In the genomic region with DNA sequence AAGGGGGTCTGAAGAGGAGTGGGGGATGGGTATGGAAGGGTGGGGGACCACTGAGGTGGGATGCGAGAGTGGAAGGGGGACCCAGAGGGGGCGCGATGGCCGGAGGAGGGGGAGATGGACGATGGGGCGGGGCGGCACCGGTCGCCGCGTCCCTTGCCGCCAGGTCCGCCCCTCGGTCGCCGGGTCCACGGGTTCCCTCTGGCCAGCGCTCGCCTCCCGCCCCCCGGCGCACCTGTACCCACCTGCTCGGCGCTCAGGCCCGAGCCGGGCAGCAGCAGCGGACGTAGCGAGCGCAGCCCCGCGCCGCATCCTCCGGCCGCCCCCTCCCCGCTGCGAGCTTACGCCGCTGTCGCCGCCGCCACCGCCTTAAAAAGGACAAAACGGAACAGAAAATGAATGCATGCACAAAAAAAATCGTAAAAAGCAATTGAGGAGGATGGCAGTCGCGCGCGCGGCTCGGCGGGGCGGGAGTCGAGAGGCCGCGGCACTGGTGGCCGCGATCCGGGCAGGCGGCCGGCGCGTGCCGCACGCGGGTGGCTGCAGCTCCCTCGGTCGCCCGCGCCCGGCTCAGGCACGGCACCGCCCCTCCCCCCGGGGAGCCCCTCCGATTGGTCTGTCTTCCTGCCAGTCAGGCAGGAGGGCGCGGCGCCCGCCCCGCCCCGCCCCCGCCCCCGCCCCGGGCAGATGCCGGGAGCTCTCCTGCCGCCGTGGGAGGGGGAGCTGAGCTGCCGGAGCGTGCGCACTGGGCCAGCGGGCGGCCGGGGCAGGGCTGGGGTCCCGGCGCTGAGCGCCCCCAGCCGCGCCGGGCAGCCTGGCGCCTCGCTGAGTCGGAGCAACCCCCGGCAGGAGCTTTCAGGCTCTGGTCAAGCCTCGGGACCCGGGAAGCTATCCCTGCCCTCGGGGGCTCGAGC, we compare ENCODE assay signal across 1 cellular context.
TF ChIP-seq lines count a peak whose summit lies in the region.

A gene (minus strand): TSS at position 539 of the 911 bp plus-strand sequence. CDS start 87,699 bp downstream, outside the sequence.

TF ChIP-seq in HCT116, 20 proteins besides CTCF, POLR2A, EP300 and RAD21 (continued from another document):
- TF ChIP-seq ELF1 (IDR thresholded peaks at IDR 0.05; ENCODE audit: borderline replicate concordance, low read depth) (no peak), YY1 (IDR thresholded peaks at IDR 0.05; ENCODE audit: extremely low read depth, insufficient replicate concordance, low read depth, low read length) (no peak), TCF7L2 (IDR thresholded peaks at IDR 0.05; ENCODE audit: borderline replicate concordance, extremely low read depth, insufficient read depth, insufficient read length) (no peak), ZNF274 (IDR thresholded peaks at IDR 0.05; ENCODE audit: low read depth, low read length) (no peak), ZFX (IDR thresholded peaks at IDR 0.05) (no peak), EZH2phosphoT487 (IDR thresholded peaks at IDR 0.05; ENCODE audit: borderline replicate concordance) (no peak), SIN3A (IDR thresholded peaks at IDR 0.05; ENCODE audit: low read depth) (no peak), FOSL1 (IDR thresholded peaks at IDR 0.05; ENCODE audit: low read depth) (no peak), SP1 (IDR thresholded peaks at IDR 0.05; ENCODE audit: low read depth) (no peak), EGR1 (IDR thresholded peaks at IDR 0.05; ENCODE audit: low read depth) (no peak), EZH2 (IDR thresholded peaks at IDR 0.05) (no peak), CBX3 (IDR thresholded peaks at IDR 0.05; ENCODE audit: low read depth) (no peak), CEBPB (IDR thresholded peaks at IDR 0.05; ENCODE audit: low read depth) (no peak), POLR2AphosphoS5 (IDR thresholded peaks at IDR 0.05; ENCODE audit: low read depth, low read length) (no peak), SRF (IDR thresholded peaks at IDR 0.05; ENCODE audit: low read depth) (no peak), JUND (IDR thresholded peaks at IDR 0.05) (no peak)
- TF ChIP-seq, protein P1, sequence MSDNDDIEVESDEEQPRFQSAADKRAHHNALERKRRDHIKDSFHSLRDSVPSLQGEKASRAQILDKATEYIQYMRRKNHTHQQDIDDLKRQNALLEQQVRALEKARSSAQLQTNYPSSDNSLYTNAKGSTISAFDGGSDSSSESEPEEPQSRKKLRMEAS (IDR thresholded peaks at IDR 0.05), result no peak
- TF ChIP-seq, protein P2, sequence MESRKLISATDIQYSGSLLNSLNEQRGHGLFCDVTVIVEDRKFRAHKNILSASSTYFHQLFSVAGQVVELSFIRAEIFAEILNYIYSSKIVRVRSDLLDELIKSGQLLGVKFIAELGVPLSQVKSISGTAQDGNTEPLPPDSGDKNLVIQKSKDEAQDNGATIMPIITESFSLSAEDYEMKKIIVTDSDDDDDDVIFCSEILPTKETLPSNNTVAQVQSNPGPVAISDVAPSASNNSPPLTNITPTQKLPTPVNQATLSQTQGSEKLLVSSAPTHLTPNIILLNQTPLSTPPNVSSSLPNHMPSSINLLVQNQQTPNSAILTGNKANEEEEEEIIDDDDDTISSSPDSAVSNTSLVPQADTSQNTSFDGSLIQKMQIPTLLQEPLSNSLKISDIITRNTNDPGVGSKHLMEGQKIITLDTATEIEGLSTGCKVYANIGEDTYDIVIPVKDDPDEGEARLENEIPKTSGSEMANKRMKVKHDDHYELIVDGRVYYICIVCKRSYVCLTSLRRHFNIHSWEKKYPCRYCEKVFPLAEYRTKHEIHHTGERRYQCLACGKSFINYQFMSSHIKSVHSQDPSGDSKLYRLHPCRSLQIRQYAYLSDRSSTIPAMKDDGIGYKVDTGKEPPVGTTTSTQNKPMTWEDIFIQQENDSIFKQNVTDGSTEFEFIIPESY (IDR thresholded peaks at IDR 0.05; ENCODE audit: extremely low read depth, insufficient replicate concordance, low read length), result no peak
